Comparison of ENCODE assay signal across 8 cellular contexts in genomic region chr1:145425436-145426029, GRCh38. TPM values are rescaled to one million over a fixed set of nuclear protein-coding genes. Genes with fewer than 3 reads are reported as not detected.
A peak's percentile ranks its signal among the peaks of the same experiment; 100 is the strongest.
DNase-seq lines count a peak whose midpoint lies in the region; ATAC-seq and TF ChIP-seq lines count a peak whose summit lies in the region.

Gene NBPF20 (minus strand): TSS chr1:145425603. CDS start chr1:145405272, 20,331 bp downstream.

- H3K27me3 ChIP-seq in adrenal gland, result peaks cover 12% of the 10 kb centered on the region
- peaks cover 40% of the 10 kb centered on the region for H3K27me3 ChIP-seq in left ventricle myocardium inferior (ENCODE audit: low read depth)
- peaks cover 0 to 36% (median 3%) of the 10 kb centered on the region in 3 donors for H3K27me3 ChIP-seq in psoas muscle (ENCODE audit: insufficient read depth in 3 of 3, low read length in 2 of 3)

- TF ChIP-seq CTCF in GM10248 (IDR thresholded peaks at IDR 0.05; ENCODE audit: control extremely low read depth, extremely low read depth, low read depth, missing control alignments), result no peak
- no peak for TF ChIP-seq CTCF in adrenal gland (IDR thresholded peaks at IDR 0.05)
- TF ChIP-seq CTCF in left ventricle myocardium inferior (IDR thresholded peaks at IDR 0.05; ENCODE audit: borderline replicate concordance), result no peak
- no peak for TF ChIP-seq CTCF in psoas muscle (IDR thresholded peaks at IDR 0.05)

- H3K27ac Mint-ChIP-seq in T-cell, result peak within 1 kb of the TSS; percentile 64 to 92

- peaks cover 6 to 17% (median 16%) of the 10 kb centered on the region in 3 donors for H3K9me3 Mint-ChIP-seq in T-cell

- H3K4me3 Mint-ChIP-seq in T-cell, result peak within 1 kb of the TSS; percentile 94 to 96 (median 96)

- CTCF ChIA-PET in GM10248 (lab: Yijun Ruan, JAX), result no interaction called here
- CTCF ChIA-PET in T-cell (lab: Charles Lee), result no interaction called here

- POLR2A ChIA-PET in GM10248 (lab: Yijun Ruan, JAX), result no interaction called here
- POLR2A ChIA-PET in T-cell (lab: Charles Lee), result no interaction called here

- intact Hi-C loops in adrenal gland (cut with DNase I) (no loop called here), left ventricle myocardium inferior (cut with micrococcal nuclease) (no loop called here), psoas muscle (cut with DNase I) (no loop called here)

- TF ChIP-seq POLR2A in adrenal gland (IDR thresholded peaks at IDR 0.05), result no peak

- H3K9me3 ChIP-seq in adrenal gland (replicated peaks in 1 of 3) (peaks cover 0 to 7% (median 0%) of the 10 kb centered on the region in 3 donors), left ventricle myocardium inferior (replicated peaks) (peaks cover 11% of the 10 kb centered on the region), psoas muscle (no peaks in the 10 kb centered on the region)

- H3K4me1 ChIP-seq in adrenal gland (replicated peaks in 1 of 2) (peaks cover 0 to 10% of the 10 kb centered on the region in 2 donors), left ventricle myocardium inferior (peaks cover 10% of the 10 kb centered on the region), psoas muscle (peaks cover 8% of the 10 kb centered on the region)

- H3K27ac ChIP-seq in adrenal gland, result peak within 1 kb of the TSS in 1 of 5 donors; percentile 45
- peak within 1 kb of the TSS; percentile 60 for H3K27ac ChIP-seq in left ventricle myocardium inferior (replicated peaks)
- peak within 1 kb of the TSS; percentile 46 for H3K27ac ChIP-seq in psoas muscle

- peak within 1 kb of the TSS; percentile 41 to 72 (median 60) for H3K4me3 ChIP-seq in adrenal gland
- H3K4me3 ChIP-seq in left ventricle myocardium inferior, result peak within 1 kb of the TSS; percentile 82
- H3K4me3 ChIP-seq in psoas muscle, result peak within 1 kb of the TSS; percentile 78

- H3K36me3 Mint-ChIP-seq in T-cell, result no peaks in the 10 kb centered on the region

- peaks cover 34 to 36% of the 10 kb centered on the region in 2 donors for H3K27me3 Mint-ChIP-seq in T-cell

- no peaks in the 10 kb centered on the region for H3K36me3 ChIP-seq in adrenal gland (replicated peaks in 1 of 2)
- no peaks in the 10 kb centered on the region for H3K36me3 ChIP-seq in left ventricle myocardium inferior
- H3K36me3 ChIP-seq in psoas muscle (ENCODE audit: insufficient read depth in 1 of 2, low read depth in 1 of 2), result no peaks in the 10 kb centered on the region

- WGBS in adrenal gland, 4 donors, result 0 to 1% (median 1%) methylated on average over 12 to 50 of the region's 50 CpGs
- 0% methylated on average over 42 to 50 of the region's 50 CpGs for WGBS in psoas muscle, 3 donors

- H3K4me1 Mint-ChIP-seq in T-cell, result peaks cover 7 to 13% (median 12%) of the 10 kb centered on the region in 3 donors

- ATAC-seq in HG02610 (IDR thresholded peaks at IDR 0.05; ENCODE audit: unreplicated experiment) (peak; percentile 86), T-cell (replicated peaks in 1 of 4) (peak; percentile 94 to 96 (median 95)), psoas muscle (peak; percentile 90 to 100 (median 96))

- DNase-seq in GM10248 (ENCODE audit: extremely low spot score) (peak; percentile 90), NCI-H1092 (lab: John Stamatoyannopoulos, UW) (peak; percentile 88), T-cell (peak; percentile 45 to 81 (median 67)), adrenal gland (peak; percentile 72 to 86 (median 82)), left ventricle myocardium inferior (peak; percentile 80), psoas muscle (peak; percentile 77 to 87), ureter (ENCODE audit: low spot score) (peak; percentile 74)

RNA-seq across cellular contexts. Expression of gene NBPF20, which starts in this region (rescaled TPM):
- total RNA-seq in T-cell (1 to 10 TPM; 2.7 to 8.2 (median 3.9) TPM), adrenal gland (1 to 10 TPM; 1.4 to 4.6 (median 2.4) TPM), left ventricle myocardium inferior (0.88 TPM), psoas muscle (1 to 10 TPM in 1 of 4 donors, under 1 TPM in 3; 0.50 to 1.4 (median 0.68) TPM), ureter (4.0 TPM)
- polyA plus RNA-seq in adrenal gland (1 to 10 TPM in 1 of 3 donors, under 1 TPM in 2; 0.44 to 2.4 (median 0.72) TPM), psoas muscle (under 1 TPM; 0.11 to 0.91 (median 0.43) TPM)

Comparison
In these comparisons a context has a peak if more than half of its experiments do, and no peak if none do; other contexts are left out.
1. Peak in DNase-seq, H3K4me3 ChIP-seq and H3K27ac ChIP-seq in left ventricle myocardium inferior; RNA of the gene not detected or under 1 TPM.